In the genomic region with DNA sequence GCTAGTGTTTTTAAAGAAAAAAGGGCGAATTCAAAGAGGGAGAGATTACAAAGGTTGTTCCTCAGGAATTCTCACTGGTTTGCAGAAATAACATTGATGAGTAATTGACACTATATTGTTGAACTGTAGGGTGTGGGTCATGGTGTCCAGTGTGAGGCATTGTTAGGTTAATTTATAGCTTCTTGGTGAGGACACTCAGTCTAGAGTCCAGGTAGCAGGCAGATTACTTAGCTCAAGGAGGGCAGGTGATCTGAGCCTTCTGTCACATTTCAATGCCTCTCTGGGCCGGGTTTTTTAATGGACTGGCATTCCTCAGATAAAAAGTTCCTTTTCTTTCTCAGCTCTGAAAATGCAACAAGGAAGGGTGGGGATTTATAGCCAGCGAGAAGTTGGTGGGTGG, we compare ENCODE assay signal across 18 cellular contexts.
DNase-seq lines count a peak whose midpoint lies in the region; ATAC-seq lines count a peak whose summit lies in the region.
"Had no signal": no experiment of that assay in that cellular context is flagged by ENCODE, and none has a peak within 500 bp of the region (broad histone marks: within the 10 kb centered on the region; RNA-seq: fewer than 3 reads in every experiment).

No MANE protein-coding gene starts in this region.

- in situ Hi-C loops in Caki2 (cut with HindIII; ENCODE audit: low pct_unique_long_range_greater_than_20kb, low sequenced_read_pairs): no loop called here

- H3K4me1 Mint-ChIP-seq in T-helper 2 cell treated with Interferon-gamma antibody and Interleukin-4, amounts not matched to agents 5 μg/mL and 100 μg/mL, for 36 hours (ENCODE audit: low read depth): peaks cover 48% of the 10 kb centered on the region
- H3K4me1 Mint-ChIP-seq in activated T-helper 1 cell treated with anti-CD3 and anti-CD28 coated beads, Interleukin-12 subunit alpha, Interleukin-12 subunit beta, Interleukin-2, Interleukin-4 antibody, amounts not matched to agents 30 ng/mL and 10 ng/mL and 1 ng/mL, durations not matched to agents 14 hours and 24 hours and 36 hours (ENCODE audit: low read depth): peaks cover 56% of the 10 kb centered on the region

- no peak for DNase-seq in T-helper 2 cell treated with Interferon-gamma antibody and Interleukin-4, amounts not matched to agents 5 μg/mL and 100 μg/mL, for 36 hours (ENCODE audit: low spot score)
- no peak for DNase-seq in T-helper 2 cell
- peak; percentile 64 for DNase-seq in Caki2 (ENCODE audit: low read depth)
- DNase-seq in activated T-helper 1 cell treated with anti-CD3 and anti-CD28 coated beads, Interleukin-12 subunit alpha, Interleukin-12 subunit beta, Interleukin-2, Interleukin-4 antibody, amounts not matched to agents 30 ng/mL and 10 ng/mL and 1 ng/mL, durations not matched to agents 14 hours and 24 hours and 36 hours (ENCODE audit: low spot score): no peak
- DNase-seq in left colon: no peak
- DNase-seq in NCI-H2107 treated with DMSO at 0.1 percent for 48 hours (lab: John Stamatoyannopoulos, UW; ENCODE audit: unreplicated experiment): no peak
- DNase-seq: CD8-positive, alpha-beta memory T cell; DMS 273 treated with DMSO at 0.1 percent for 48 hours; GDM1; IMR-90; Kasumi-1; MM.1S; NCI-H1092 treated with DMSO at 0.1 percent for 48 hours; NCI-H2081 treated with DMSO at 0.1 percent for 48 hours; NCI-H2227 treated with DMSO at 0.1 percent for 48 hours; NCI-H524 had no signal

- peak overlapping the region; percentile 80 for H3K27ac Mint-ChIP-seq in T-helper 2 cell treated with Interferon-gamma antibody and Interleukin-4, amounts not matched to agents 5 μg/mL and 100 μg/mL, for 36 hours
- peak overlapping the region; percentile 29 for H3K27ac Mint-ChIP-seq in activated T-helper 1 cell treated with anti-CD3 and anti-CD28 coated beads, Interleukin-12 subunit alpha, Interleukin-12 subunit beta, Interleukin-2, Interleukin-4 antibody, amounts not matched to agents 30 ng/mL and 10 ng/mL and 1 ng/mL, durations not matched to agents 14 hours and 24 hours and 36 hours

- H3K27me3 Mint-ChIP-seq in T-helper 2 cell treated with Interferon-gamma antibody and Interleukin-4, amounts not matched to agents 5 μg/mL and 100 μg/mL, for 36 hours (ENCODE audit: low read depth): no peaks in the 10 kb centered on the region
- no peaks in the 10 kb centered on the region for H3K27me3 Mint-ChIP-seq in activated T-helper 1 cell treated with anti-CD3 and anti-CD28 coated beads, Interleukin-12 subunit alpha, Interleukin-12 subunit beta, Interleukin-2, Interleukin-4 antibody, amounts not matched to agents 30 ng/mL and 10 ng/mL and 1 ng/mL, durations not matched to agents 14 hours and 24 hours and 36 hours (ENCODE audit: insufficient read depth)

- H3K4me3 Mint-ChIP-seq in T-helper 2 cell treated with Interferon-gamma antibody and Interleukin-4, amounts not matched to agents 5 μg/mL and 100 μg/mL, for 36 hours: peak overlapping the region; percentile 61
- H3K4me3 Mint-ChIP-seq in activated T-helper 1 cell treated with anti-CD3 and anti-CD28 coated beads, Interleukin-12 subunit alpha, Interleukin-12 subunit beta, Interleukin-2, Interleukin-4 antibody, amounts not matched to agents 30 ng/mL and 10 ng/mL and 1 ng/mL, durations not matched to agents 14 hours and 24 hours and 36 hours: no peak overlapping the region

- intact Hi-C loops in activated T-helper 1 cell treated with anti-CD3 and anti-CD28 coated beads, Interleukin-12 subunit alpha, Interleukin-12 subunit beta, Interleukin-2, Interleukin-4 antibody, amounts not matched to agents 30 ng/mL and 10 ng/mL and 1 ng/mL, durations not matched to agents 14 hours and 24 hours and 36 hours (cut with micrococcal nuclease): loop anchor here (2.0 to 5.0 kb wide), 5 partner anchors 98 to 653 kb away; no protein-coding TSS in a partner anchor
- intact Hi-C loops in left colon (cut with DNase I, micrococcal nuclease): no loop called here

- ATAC-seq in left colon: peak; percentile 75
- no peak for ATAC-seq in HG02852 (IDR thresholded peaks at IDR 0.05; ENCODE audit: unreplicated experiment)
- ATAC-seq in HG02588 (IDR thresholded peaks at IDR 0.05; ENCODE audit: unreplicated experiment): no peak

- H3K36me3 Mint-ChIP-seq in T-helper 2 cell treated with Interferon-gamma antibody and Interleukin-4, amounts not matched to agents 5 μg/mL and 100 μg/mL, for 36 hours (ENCODE audit: low read depth): peaks cover 4% of the 10 kb centered on the region
- H3K36me3 Mint-ChIP-seq in activated T-helper 1 cell treated with anti-CD3 and anti-CD28 coated beads, Interleukin-12 subunit alpha, Interleukin-12 subunit beta, Interleukin-2, Interleukin-4 antibody, amounts not matched to agents 30 ng/mL and 10 ng/mL and 1 ng/mL, durations not matched to agents 14 hours and 24 hours and 36 hours (ENCODE audit: low read depth): peaks cover 6% of the 10 kb centered on the region
- H3K36me3 Mint-ChIP-seq: CD8-positive, alpha-beta memory T cell had no signal

- H3K9me3 Mint-ChIP-seq in T-helper 2 cell treated with Interferon-gamma antibody and Interleukin-4, amounts not matched to agents 5 μg/mL and 100 μg/mL, for 36 hours: peaks cover 9% of the 10 kb centered on the region
- H3K9me3 Mint-ChIP-seq in activated T-helper 1 cell treated with anti-CD3 and anti-CD28 coated beads, Interleukin-12 subunit alpha, Interleukin-12 subunit beta, Interleukin-2, Interleukin-4 antibody, amounts not matched to agents 30 ng/mL and 10 ng/mL and 1 ng/mL, durations not matched to agents 14 hours and 24 hours and 36 hours: peaks cover 10% of the 10 kb centered on the region
- H3K9me3 Mint-ChIP-seq: CD8-positive, alpha-beta memory T cell had no signal
